Comparison of ENCODE assay signal across 1 cellular context in the genomic region with DNA sequence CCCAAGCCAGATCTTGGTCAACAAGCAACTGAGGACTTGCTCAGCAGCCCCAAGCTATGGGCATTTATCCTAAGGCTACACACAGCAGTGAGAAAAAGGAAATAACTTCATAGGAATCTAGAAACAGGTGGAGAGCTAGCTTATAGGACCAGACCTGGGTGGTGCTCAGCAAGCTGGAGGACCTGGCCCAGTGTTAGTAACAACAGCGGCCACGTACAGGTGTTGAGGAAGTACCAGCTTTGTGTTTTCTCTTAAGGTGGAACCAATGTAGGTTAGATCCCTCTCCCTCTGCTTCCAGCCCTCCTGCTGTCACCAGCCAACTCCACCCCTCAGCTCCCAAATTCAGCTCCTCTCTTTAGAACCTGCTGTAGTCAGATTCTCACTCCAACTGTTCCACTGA.
TF ChIP-seq lines count a peak whose summit lies in the region.

No MANE protein-coding gene starts in this region.

TF ChIP-seq in IMR-90, 13 proteins besides CTCF, POLR2A, EP300 and RAD21:
- TF ChIP-seq, protein P1, sequence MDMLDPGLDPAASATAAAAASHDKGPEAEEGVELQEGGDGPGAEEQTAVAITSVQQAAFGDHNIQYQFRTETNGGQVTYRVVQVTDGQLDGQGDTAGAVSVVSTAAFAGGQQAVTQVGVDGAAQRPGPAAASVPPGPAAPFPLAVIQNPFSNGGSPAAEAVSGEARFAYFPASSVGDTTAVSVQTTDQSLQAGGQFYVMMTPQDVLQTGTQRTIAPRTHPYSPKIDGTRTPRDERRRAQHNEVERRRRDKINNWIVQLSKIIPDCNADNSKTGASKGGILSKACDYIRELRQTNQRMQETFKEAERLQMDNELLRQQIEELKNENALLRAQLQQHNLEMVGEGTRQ (IDR thresholded peaks at IDR 0.05; ENCODE audit: low read depth, low read length): no peak
- TF ChIP-seq FOS (IDR thresholded peaks at IDR 0.05; ENCODE audit: low read depth, low read length): no peak
- TF ChIP-seq CEBPB (IDR thresholded peaks at IDR 0.05; ENCODE audit: low read depth, low read length): no peak
- TF ChIP-seq BHLHE40 (IDR thresholded peaks at IDR 0.05; ENCODE audit: low read depth, low read length): no peak
- no peak for TF ChIP-seq MAFK (IDR thresholded peaks at IDR 0.05; ENCODE audit: low read depth, low read length)
- TF ChIP-seq SMC3 (IDR thresholded peaks at IDR 0.05; ENCODE audit: low read depth, low read length): no peak
- TF ChIP-seq RCOR1 (IDR thresholded peaks at IDR 0.05; ENCODE audit: insufficient replicate concordance, low read length): no peak
- TF ChIP-seq RFX5 (IDR thresholded peaks at IDR 0.05; ENCODE audit: low read depth, low read length): no peak
- TF ChIP-seq, protein P2, sequence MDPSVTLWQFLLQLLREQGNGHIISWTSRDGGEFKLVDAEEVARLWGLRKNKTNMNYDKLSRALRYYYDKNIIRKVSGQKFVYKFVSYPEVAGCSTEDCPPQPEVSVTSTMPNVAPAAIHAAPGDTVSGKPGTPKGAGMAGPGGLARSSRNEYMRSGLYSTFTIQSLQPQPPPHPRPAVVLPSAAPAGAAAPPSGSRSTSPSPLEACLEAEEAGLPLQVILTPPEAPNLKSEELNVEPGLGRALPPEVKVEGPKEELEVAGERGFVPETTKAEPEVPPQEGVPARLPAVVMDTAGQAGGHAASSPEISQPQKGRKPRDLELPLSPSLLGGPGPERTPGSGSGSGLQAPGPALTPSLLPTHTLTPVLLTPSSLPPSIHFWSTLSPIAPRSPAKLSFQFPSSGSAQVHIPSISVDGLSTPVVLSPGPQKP (IDR thresholded peaks at IDR 0.05; ENCODE audit: borderline replicate concordance, low read depth, low read length): no peak
- no peak for TF ChIP-seq NFE2L2 (IDR thresholded peaks at IDR 0.05; ENCODE audit: low read depth, low read length)
- no peak for TF ChIP-seq MAZ (IDR thresholded peaks at IDR 0.05; ENCODE audit: borderline replicate concordance, low read depth, low read length)
- TF ChIP-seq MXI1 (IDR thresholded peaks at IDR 0.05; ENCODE audit: borderline replicate concordance, low read depth, low read length): no peak
- TF ChIP-seq CHD1 (IDR thresholded peaks at IDR 0.05; ENCODE audit: low read depth, low read length): no peak
